In genomic region chr10:61166489-61166888, GRCh38 we compare ENCODE assay signal across 17 cellular contexts.
DNase-seq lines count a peak whose midpoint lies in the region; ATAC-seq, FAIRE-seq and TF ChIP-seq lines count a peak whose summit lies in the region.
"Had no signal": no experiment of that assay in that cellular context is flagged by ENCODE, and none has a peak within 500 bp of the region (broad histone marks: within the 10 kb centered on the region; RNA-seq: fewer than 3 reads in every experiment).

No MANE protein-coding gene starts in this region.

- no peak overlapping the region for H2AFZ ChIP-seq in PC-3 (ENCODE audit: low read length)
- H2AFZ ChIP-seq: GM23338 had no signal

- H3K79me2 ChIP-seq in PC-3 (ENCODE audit: low read length), result no peaks in the 10 kb centered on the region

- H3K4me3 ChIP-seq in heart left ventricle (no peak overlapping the region), PC-3 (ENCODE audit: low read length) (no peak overlapping the region), skeletal muscle tissue (ENCODE audit: low read length in 3 of 3) (no peak overlapping the region), upper lobe of right lung (no peak overlapping the region)
- H3K4me3 ChIP-seq: BLaER1, GM23338 had no signal

- DNase-seq in heart left ventricle (no peak), cardiac septum (ENCODE audit: low spot score) (no peak), PC-3 (no peak), upper lobe of right lung (no peak)
- no peak for DNase-seq in stimulated activated naive CD8-positive, alpha-beta T cell treated with anti-CD3 and anti-CD28 coated beads, Interleukin-15, Interleukin-2, amounts not matched to agents 100 U/mL and 50 U/mL, for 24 hours
- DNase-seq: AML-193; CD4-positive, CD25-positive, alpha-beta regulatory T cell; DMS53; GF-D8; H7 had no signal

- H3K9me2 ChIP-seq in PC-3 (replicated peaks; ENCODE audit: low read length), result no peaks in the 10 kb centered on the region

- H3K9me3 ChIP-seq in heart left ventricle (peaks cover 0 to 24% (median 5%) of the 10 kb centered on the region in 12 donors), PC-3 (ENCODE audit: low read length) (no peaks in the 10 kb centered on the region), skeletal muscle tissue (ENCODE audit: control insufficient read depth in 3 of 3, low read length in 3 of 3) (no peaks in the 10 kb centered on the region), upper lobe of right lung (no peaks in the 10 kb centered on the region)
- H3K9me3 ChIP-seq: BLaER1 had no signal

- CTCF ChIA-PET in PC-3 (lab: Charles Lee), result no interaction called here

- no peak overlapping the region for H3K9ac ChIP-seq in PC-3 (ENCODE audit: low read length)
- H3K9ac ChIP-seq in skeletal muscle tissue (ENCODE audit: low read depth in 1 of 3, low read length in 3 of 3), result no peak overlapping the region
- H3K9ac ChIP-seq: BLaER1 had no signal

- H3K36me3 ChIP-seq in heart left ventricle (no peaks in the 10 kb centered on the region), PC-3 (ENCODE audit: low read depth, low read length) (no peaks in the 10 kb centered on the region), skeletal muscle tissue (ENCODE audit: control insufficient read depth in 3 of 3, insufficient read depth in 3 of 3, low read length in 3 of 3) (no peaks in the 10 kb centered on the region), upper lobe of right lung (no peaks in the 10 kb centered on the region)
- H3K36me3 ChIP-seq: BLaER1 had no signal

- TF ChIP-seq POLR2A in heart left ventricle (IDR thresholded peaks at IDR 0.05), result no peak

- WGBS in heart left ventricle, 4 donors, result 83 to 88% (median 84%) methylated on average over 1 of the region's 1 CpG

- H3F3A ChIP-seq in PC-3 (ENCODE audit: low read length, unreplicated experiment), result no peaks in the 10 kb centered on the region

- peak; percentile 50 for FAIRE-seq in endometrium (lab: Jason Lieb, UNC)

- no peaks in the 10 kb centered on the region for H4K20me1 ChIP-seq in PC-3 (ENCODE audit: low read length)
- H4K20me1 ChIP-seq: BLaER1 had no signal

- H3K27me3 ChIP-seq in heart left ventricle (no peaks in the 10 kb centered on the region), PC-3 (ENCODE audit: low read length) (peaks cover 17% of the 10 kb centered on the region), skeletal muscle tissue (ENCODE audit: control insufficient read depth in 3 of 3, insufficient read depth in 3 of 3, low read length in 3 of 3) (no peaks in the 10 kb centered on the region), upper lobe of right lung (no peaks in the 10 kb centered on the region)
- H3K27me3 ChIP-seq: BLaER1 had no signal

- BruUV-seq in PC-3 (replicated peaks; lab: Mats Ljungman, UMichigan), result no TSS peak

- peaks cover 0 to 20% (median 5%) of the 10 kb centered on the region in 12 donors for H3K4me1 ChIP-seq in heart left ventricle
- peaks cover 8% of the 10 kb centered on the region; the same call in 1 of the 2 replicates for H3K4me1 ChIP-seq in PC-3 (ENCODE audit: insufficient read depth, low read length)
- H3K4me1 ChIP-seq in skeletal muscle tissue (ENCODE audit: control insufficient read depth in 3 of 3, insufficient read depth in 3 of 3, low read length in 3 of 3), result peaks cover 26 to 36% (median 34%) of the 10 kb centered on the region in 3 donors
- peaks cover 11% of the 10 kb centered on the region for H3K4me1 ChIP-seq in upper lobe of right lung
- H3K4me1 ChIP-seq: BLaER1 had no signal

- intact Hi-C loops in heart left ventricle (cut with DNase I), result no loop called here
- intact Hi-C loops in cardiac septum (cut with DNase I), result no loop called here
- intact Hi-C loops in PC-3 (cut with micrococcal nuclease), result loop anchor here (1.0 kb wide), 1 partner anchor 118 kb away; no protein-coding TSS in a partner anchor
- intact Hi-C loops in upper lobe of right lung (cut with DNase I), result no loop called here

- TF ChIP-seq CTCF in heart left ventricle (IDR thresholded peaks at IDR 0.05), result no peak
- 0 out of 2 replicates have a peak, but pooled peaks have one; percentile 4 for TF ChIP-seq CTCF in PC-3 (conservative IDR thresholded peaks at IDR 0.05; ENCODE audit: low read depth, low read length)
- no peak for TF ChIP-seq CTCF in upper lobe of right lung (IDR thresholded peaks at IDR 0.05)

- ATAC-seq in heart left ventricle (no peak), PC-3 (no peak), upper lobe of right lung (no peak), GM18511 (IDR thresholded peaks at IDR 0.05; ENCODE audit: unreplicated experiment) (no peak)
- ATAC-seq in stimulated activated naive CD8-positive, alpha-beta T cell treated with anti-CD3 and anti-CD28 coated beads, Interleukin-15, Interleukin-2, amounts not matched to agents 100 U/mL and 50 U/mL, for 24 hours, result no peak
- ATAC-seq: GM23338 had no signal

- H3K4me2 ChIP-seq in PC-3 (ENCODE audit: low read length), result no peak overlapping the region
- H3K4me2 ChIP-seq: BLaER1, GM23338 had no signal

- POLR2A ChIA-PET in PC-3 (lab: Charles Lee; ENCODE audit: unreplicated experiment), result no interaction called here

- peak overlapping the region in 7 of 12 donors; percentile 12 to 69 (median 17) for H3K27ac ChIP-seq in heart left ventricle
- H3K27ac ChIP-seq in PC-3 (ENCODE audit: low read length), result no peak overlapping the region
- peak overlapping the region; percentile 84 for H3K27ac ChIP-seq in skeletal muscle tissue (ENCODE audit: low read depth, low read length)
- no peak overlapping the region for H3K27ac ChIP-seq in upper lobe of right lung
- H3K27ac ChIP-seq: 22Rv1, BLaER1, HL-60 had no signal

Comparison
In these comparisons a context has a peak if more than half of its experiments do, and no peak if none do; other contexts are left out.
1. H3K27ac ChIP-seq: peak in heart left ventricle (7 of 12) and skeletal muscle tissue (single experiment); none in PC-3 (single experiment) and upper lobe of right lung (single experiment).